Comparison of ENCODE assay signal across 16 cellular contexts in genomic region chr10:102463983-102464382, GRCh38. TPM values are rescaled to one million over a fixed set of nuclear protein-coding genes. Genes with fewer than 3 reads are reported as not detected.
DNase-seq lines count a peak whose midpoint lies in the region; ATAC-seq, FAIRE-seq and TF ChIP-seq lines count a peak whose summit lies in the region.
"Had no signal": no experiment of that assay in that cellular context is flagged by ENCODE, and none has a peak within 500 bp of the region (broad histone marks: within the 10 kb centered on the region; RNA-seq: fewer than 3 reads in every experiment).

No MANE protein-coding gene starts in this region.

- intact Hi-C loops in HCT116 (cut with micrococcal nuclease) = loop anchor here (5.0 kb wide), 2 partner anchors 42 to 232 kb away; partner anchors contain the start of gene FBXL15
- intact Hi-C loops in K562 (cut with micrococcal nuclease) = loop anchor here (5.0 kb wide), 1 partner anchor 42 kb away; the partner anchor contains the start of gene FBXL15

- no peaks in the 10 kb centered on the region for H3K79me1 ChIP-seq in mesendoderm (ENCODE audit: low read length)

- 0 out of 22 replicates have a peak overlapping the region, but pooled peaks of 1 of the 11 experiments have one; percentile 84 for H3K9ac ChIP-seq in BLaER1 treated with 17β-estradiol and CSF1 and Interleukin-3, amounts not matched to agents 10 nM and 100 nM
- H3K9ac ChIP-seq in HCT116 (ENCODE audit: low read length) = peak overlapping the region; percentile 84
- H3K9ac ChIP-seq in K562 (ENCODE audit: insufficient read depth in 1 of 2, low read depth in 2 of 2, low read length in 2 of 2) = no peak overlapping the region; a peak in 1 of 4 replicates
- H3K9ac ChIP-seq in mesendoderm (ENCODE audit: low read length) = peak overlapping the region; percentile 1

- peak overlapping the region; percentile 12 for H3K56ac ChIP-seq in mesendoderm (ENCODE audit: low read length)

- no peak overlapping the region for H4K5ac ChIP-seq in mesendoderm (ENCODE audit: low read length)

- in situ Hi-C loops in K562 (cut with MboI) = no loop called here

- no peak overlapping the region for H2BK120ac ChIP-seq in mesendoderm (ENCODE audit: low read depth, low read length)

- no peak overlapping the region for H4K8ac ChIP-seq in mesendoderm (ENCODE audit: low read depth, low read length)

- H4K20me1 ChIP-seq in BLaER1 treated with 17β-estradiol and CSF1 and Interleukin-3, amounts not matched to agents 10 nM and 100 nM = no peaks in the 10 kb centered on the region; a peak in 1 of 22 replicates
- no peaks in the 10 kb centered on the region for H4K20me1 ChIP-seq in HCT116 (ENCODE audit: insufficient read depth)
- no peaks in the 10 kb centered on the region for H4K20me1 ChIP-seq in K562 (replicated peaks; ENCODE audit: control insufficient read depth, insufficient read depth, low read length)

- H3K9me3 ChIP-seq in BLaER1 treated with 17β-estradiol and CSF1 and Interleukin-3, amounts not matched to agents 10 nM and 100 nM (replicated peaks in 1 of 11) = no peaks in the 10 kb centered on the region
- H3K9me3 ChIP-seq in HCT116 (ENCODE audit: control insufficient read depth in 1 of 2, insufficient read depth in 1 of 2, low read depth in 1 of 2, low read length in 2 of 2) (no peaks in the 10 kb centered on the region), K562 (replicated peaks; ENCODE audit: control insufficient read depth, insufficient read depth, low read depth, low read length) (no peaks in the 10 kb centered on the region)

- H3K9me2 ChIP-seq in HCT116 (ENCODE audit: insufficient read depth) = no peaks in the 10 kb centered on the region

- no peak overlapping the region for H3K4me3 ChIP-seq in BLaER1 treated with 17β-estradiol and CSF1 and Interleukin-3, amounts not matched to agents 10 nM and 100 nM
- H3K4me3 ChIP-seq in HCT116 (replicated peaks in 1 of 2; ENCODE audit: low read depth in 1 of 2, low read length in 2 of 2) (peak overlapping the region; percentile 31 to 72), K562 (no peak overlapping the region), mesendoderm (ENCODE audit: low read length) (no peak overlapping the region), H7 (ENCODE audit: insufficient read depth, low read depth, low read length) (no peak overlapping the region)

- no peak for TF ChIP-seq EP300 in K562 (IDR thresholded peaks at IDR 0.05; ENCODE audit: low read length)

- FAIRE-seq in K562 (lab: Jason Lieb, UNC) = no peak

- TSS peak; percentile 28 for BruUV-seq in HCT116 (replicated peaks; lab: Mats Ljungman, UMichigan)
- no TSS peak for BruUV-seq in K562 (replicated peaks; lab: Mats Ljungman, UMichigan)

- peak overlapping the region; percentile 93 to 99 (median 96); a peak in 15 of 22 replicates for H3K4me2 ChIP-seq in BLaER1 treated with 17β-estradiol and CSF1 and Interleukin-3, amounts not matched to agents 10 nM and 100 nM
- H3K4me2 ChIP-seq in HCT116 (ENCODE audit: low read length) (peak overlapping the region; percentile 93), K562 (ENCODE audit: insufficient read depth, low read length) (peak overlapping the region; percentile 23; the same call in 1 of the 2 replicates), mesendoderm (ENCODE audit: low read length) (peak overlapping the region; percentile 2)

- peaks cover 37 to 65% (median 56%) of the 10 kb centered on the region in 10 experiments for H3K4me1 ChIP-seq in BLaER1 treated with 17β-estradiol and CSF1 and Interleukin-3, amounts not matched to agents 10 nM and 100 nM
- H3K4me1 ChIP-seq in HCT116 (ENCODE audit: control insufficient read depth in 1 of 2, insufficient read depth in 2 of 2, low read length in 2 of 2) = peaks cover 35 to 49% of the 10 kb centered on the region in 2 experiments
- peaks cover 23 to 39% of the 10 kb centered on the region in 2 experiments for H3K4me1 ChIP-seq in K562 (replicated peaks in 1 of 2; ENCODE audit: control insufficient read depth in 2 of 2, insufficient read depth in 2 of 2, low read length in 2 of 2)
- peaks cover 11% of the 10 kb centered on the region for H3K4me1 ChIP-seq in mesendoderm (ENCODE audit: control insufficient read depth, low read depth, low read length)

- TF ChIP-seq RAD21 in HCT116 (IDR thresholded peaks at IDR 0.05; ENCODE audit: low read depth) (no peak), K562 (CRISPR knock-in tag; conservative IDR thresholded peaks at IDR 0.05 in 1 of 2, IDR thresholded peaks at IDR 0.05 in 1 of 2) (no peak)

- peaks cover 0 to 11% (median 4%) of the 10 kb centered on the region in 11 experiments; a peak in 7 of 22 replicates for H3K36me3 ChIP-seq in BLaER1 treated with 17β-estradiol and CSF1 and Interleukin-3, amounts not matched to agents 10 nM and 100 nM
- H3K36me3 ChIP-seq in HCT116 (ENCODE audit: control insufficient read depth in 1 of 2, insufficient read depth in 2 of 2, low read length in 2 of 2) = no peaks in the 10 kb centered on the region; a peak in 1 of 4 replicates
- H3K36me3 ChIP-seq in K562 (ENCODE audit: control insufficient read depth, insufficient read depth, low read length) = no peaks in the 10 kb centered on the region
- no peaks in the 10 kb centered on the region for H3K36me3 ChIP-seq in mesendoderm (ENCODE audit: control insufficient read depth, insufficient read depth, low read length)
- no peaks in the 10 kb centered on the region for H3K36me3 ChIP-seq in H7 (replicated peaks; ENCODE audit: control insufficient read depth, insufficient read depth, low read length)

- peak in 1 of 3 experiments; percentile 17; a peak in 2 of 6 replicates for TF ChIP-seq CTCF in HCT116 (IDR thresholded peaks at IDR 0.05 in 2 of 3, conservative IDR thresholded peaks at IDR 0.05 in 1 of 3; ENCODE audit: borderline replicate concordance in 1 of 3, insufficient read depth in 1 of 3, low read depth in 2 of 3, low read length in 2 of 3)
- TF ChIP-seq CTCF in K562 (IDR thresholded peaks at IDR 0.05 in 2 of 3, conservative IDR thresholded peaks at IDR 0.05 in 1 of 3; ENCODE audit: insufficient read depth in 2 of 3, low read depth in 1 of 3, low read length in 3 of 3) = peak in 2 of 3 experiments; percentile 31 to 46; a peak in 3 of 6 replicates

- no peak for TF ChIP-seq POLR2A in HCT116 (IDR thresholded peaks at IDR 0.05; ENCODE audit: borderline replicate concordance, extremely low read depth, insufficient read depth, insufficient read length)
- TF ChIP-seq POLR2A in K562 (conservative IDR thresholded peaks at IDR 0.05) = no peak

- CTCF ChIA-PET in HCT116 (lab: Charles Lee) (interaction anchor here (0.7 to 1.4 kb wide), 2 partner anchors 59 to 120 kb away, joined by 3 read pairs; no protein-coding TSS in a partner anchor), K562 (lab: Yijun Ruan, JAX; ENCODE audit: low intra/inter-chr PET ratio) (no interaction called here)

- POLR2A ChIA-PET in HCT116 (lab: Charles Lee) = interaction anchor here (0.9 kb wide), 1 partner anchor 14 kb away, joined by 3 read pairs; no protein-coding TSS in a partner anchor
- POLR2A ChIA-PET in K562 (lab: Yijun Ruan, JAX) = interaction anchor here (1.8 to 4.2 kb wide), 2 partner anchors 11 to 12 kb away, joined by 7 to 24 read pairs; partner anchors contain the start of gene C10orf95

- H3K79me2 ChIP-seq in HCT116 (ENCODE audit: insufficient read depth, low read length) = peaks cover 38% of the 10 kb centered on the region; the same call in 1 of the 2 replicates
- no peaks in the 10 kb centered on the region for H3K79me2 ChIP-seq in K562 (ENCODE audit: control insufficient read depth, insufficient read depth, low read length)
- H3K79me2 ChIP-seq in mesendoderm (ENCODE audit: control insufficient read depth, insufficient read depth, low read length) = no peaks in the 10 kb centered on the region

- peak overlapping the region in 1 of 11 experiments; percentile 53; a peak in 2 of 22 replicates for H3K27ac ChIP-seq in BLaER1 treated with 17β-estradiol and CSF1 and Interleukin-3, amounts not matched to agents 10 nM and 100 nM
- H3K27ac ChIP-seq in HCT116 (ENCODE audit: low read depth, low read length) (peak overlapping the region; percentile 59), K562 (ENCODE audit: extremely low read depth, low read depth, low read length) (peak overlapping the region; percentile 50; the same call in 1 of the 3 replicates), mesendoderm (ENCODE audit: low read depth, low read length) (no peak overlapping the region)

- no peak overlapping the region for H2BK15ac ChIP-seq in mesendoderm (replicated peaks; ENCODE audit: low read depth)

- no peak overlapping the region for H3K23ac ChIP-seq in mesendoderm (ENCODE audit: low read length)

- RAD21 ChIA-PET in HCT116 (lab: Charles Lee; ENCODE audit: low non-redundant PET in 1 of 2, low total read pairs in 2 of 2, uncharacterized antibody in 2 of 2, unreplicated experiment in 2 of 2) = interaction anchor here in 1 of 2 experiments (0.6 kb wide), 1 partner anchor 11 kb away, joined by 3 read pairs; no protein-coding TSS in a partner anchor

- no peaks in the 10 kb centered on the region for H3K27me3 ChIP-seq in BLaER1 treated with 17β-estradiol and CSF1 and Interleukin-3, amounts not matched to agents 10 nM and 100 nM
- H3K27me3 ChIP-seq in HCT116 (ENCODE audit: insufficient read depth, low read length) (no peaks in the 10 kb centered on the region), K562 (ENCODE audit: control insufficient read depth in 2 of 2, insufficient read depth in 2 of 2, low read length in 2 of 2) (no peaks in the 10 kb centered on the region), mesendoderm (ENCODE audit: insufficient read depth, low read length, poor library complexity) (no peaks in the 10 kb centered on the region), H7 (ENCODE audit: control insufficient read depth, insufficient read depth, low read length) (peaks cover 2% of the 10 kb centered on the region; the same call in 1 of the 2 replicates)

- H2AK5ac ChIP-seq in mesendoderm (ENCODE audit: low read length) = no peak overlapping the region

- H3K4ac ChIP-seq in mesendoderm (ENCODE audit: low read depth, low read length) = no peak overlapping the region

- H2AFZ ChIP-seq in HCT116 (ENCODE audit: low read depth, low read length, poor library complexity, severe bottlenecking) (no peak overlapping the region), K562 (ENCODE audit: low read depth, low read length) (no peak overlapping the region)

- no peaks in the 10 kb centered on the region for H3K9me1 ChIP-seq in K562 (ENCODE audit: control insufficient read depth, insufficient read depth, low read length)

- ATAC-seq in HCT116 (peak; percentile 18; the same call in 1 of the 2 replicates), K562 (peak; percentile 42), GM19397 (IDR thresholded peaks at IDR 0.05; ENCODE audit: unreplicated experiment) (no peak)

- WGBS in K562 (ENCODE audit: insufficient coverage, low coverage, missing lambda C conversion rate) = 16% methylated on average over 9 of the region's 10 CpGs
- WGBS in mesendoderm (ENCODE audit: extremely low coverage, insufficient coverage, low lambda C conversion rate) = no CpG with 5 or more reads among the region's 10 CpGs

- DNase-seq in HCT116 (ENCODE audit: low read depth, low spot score) (no peak), K562 (ENCODE audit: extremely low read depth in 1 of 4, low spot score in 3 of 4) (peak in 1 of 4 experiments; percentile 64), mesendoderm (no peak), NCI-H446 treated with DMSO at 0.1 percent for 48 hours (lab: John Stamatoyannopoulos, UW) (no peak), H7 (no peak)
- DNase-seq: CD4-positive, CD25-positive, alpha-beta regulatory T cell; EL; HCEC 1CT; KBM-7; NCI-H1105; NCI-H2081; OCI-M1; Right ventricle myocardium superior; SW 1271 had no signal

- H2BK5ac ChIP-seq in mesendoderm (ENCODE audit: low read length) = no peak overlapping the region

- no peak overlapping the region for H3K18ac ChIP-seq in mesendoderm (ENCODE audit: low read length)

RNA-seq across cellular contexts. Expression of gene C10orf95, which starts 12.6 kb away (rescaled TPM):
- total RNA-seq in HCT116 (2021; ENCODE audit: unreplicated experiment) (2.1 TPM), K562 (2014; rRNA removed) (0.41 and 0.90 TPM in 2 replicates), K562 (2014; rRNA removed; fragmentation: Illumina TruSeq; extraction: Trizol) (not detected in 2 replicates), K562 (2015; rRNA removed; fragmentation: Illumina TruSeq; extraction: Trizol) (0.26 and 0.29 TPM in 2 replicates), K562 (2021) (0.38 and 0.49 TPM in 2 replicates)
- polyA plus RNA-seq in HCT116 (2012) = 3.8 TPM in 2 replicates
- total RNA-seq in K562 (2011; cell fraction: chromatin; rRNA removed; ENCODE audit: low replicate concordance) = 0.48 and 0.93 TPM in 2 replicates
- total RNA-seq in K562 (2011; cell fraction: nucleolus; rRNA removed) = 1.0 and 1.3 TPM in 2 replicates
- total RNA-seq in K562 (2011; cell fraction: nucleoplasm; rRNA removed) = 1.6 and 1.9 TPM in 2 replicates
- polyA plus RNA-seq in K562 (2011; rRNA removed) (0.08 and 0.24 TPM in 2 replicates), K562 (2014; fragmentation: Illumina TruSeq; extraction: Trizol) (0.18 and 0.30 TPM in 2 replicates), K562 (2014; fragmentation: Nextera tagmentation; extraction: Ambion mirVana) (under 1 TPM; 0.03 to 0.14 TPM), K562 (2014; rRNA removed) (0.16 and 0.35 TPM in 2 replicates)
- polyA plus RNA-seq in K562 (2011; cell fraction: cytosol; rRNA removed) = 0.40 and 0.70 TPM in 2 replicates
- polyA plus RNA-seq in K562 (2011; cell fraction: nucleus; rRNA removed) = 0.63 and 0.87 TPM in 2 replicates
- 1.9 and 2.0 TPM in 2 replicates for polyA plus RNA-seq in K562 (2012)
- polyA minus RNA-seq in K562 (2011; rRNA and poly(A)+ RNA removed) = 0.21 and 0.30 TPM in 2 replicates
- polyA minus RNA-seq in K562 (2011; cell fraction: cytosol; rRNA and poly(A)+ RNA removed) = not detected in 2 replicates
- 1.2 and 1.5 TPM in 2 replicates for polyA minus RNA-seq in K562 (2011; cell fraction: nucleus; rRNA and poly(A)+ RNA removed)
- 0.24 TPM for polyA plus RNA-seq in mesendoderm (2013, experiment 1 of 2)
- 0.21 TPM for polyA plus RNA-seq in mesendoderm (2013, experiment 2 of 2)
- total RNA-seq in H7 (2014; rRNA removed; shearing (Covaris generic)) = 0.30 and 0.45 TPM in 2 replicates
- total RNA-seq: Right ventricle myocardium superior had no signal

RNA-seq across cellular contexts. Expression of gene CUEDC2, which starts 31.6 kb away (rescaled TPM):
- total RNA-seq in HCT116 (2021; ENCODE audit: unreplicated experiment) = 96.7 TPM
- polyA plus RNA-seq in HCT116 (2012) = 77.0 and 106 TPM in 2 replicates
- total RNA-seq in K562 (2011; cell fraction: chromatin; rRNA removed; ENCODE audit: low replicate concordance) = 16.7 and 39.3 TPM in 2 replicates
- total RNA-seq in K562 (2011; cell fraction: nucleolus; rRNA removed) = 30.3 and 31.5 TPM in 2 replicates
- total RNA-seq in K562 (2011; cell fraction: nucleoplasm; rRNA removed) = 14.4 and 24.2 TPM in 2 replicates
- total RNA-seq in K562 (2014; rRNA removed) = 35.9 and 37.0 TPM in 2 replicates
- 13.5 and 17.8 TPM in 2 replicates for total RNA-seq in K562 (2014; rRNA removed; fragmentation: Illumina TruSeq; extraction: Trizol)
- 19.9 and 21.0 TPM in 2 replicates for total RNA-seq in K562 (2015; rRNA removed; fragmentation: Illumina TruSeq; extraction: Trizol)
- 36.0 and 40.1 TPM in 2 replicates for total RNA-seq in K562 (2021)
- polyA plus RNA-seq in K562 (2011; rRNA removed) = 27.4 and 34.9 TPM in 2 replicates
- 53.4 and 65.7 TPM in 2 replicates for polyA plus RNA-seq in K562 (2011; cell fraction: cytosol; rRNA removed)
- polyA plus RNA-seq in K562 (2011; cell fraction: nucleus; rRNA removed) = 66.8 and 81.1 TPM in 2 replicates
- polyA plus RNA-seq in K562 (2012) = 33.8 and 48.3 TPM in 2 replicates
- polyA plus RNA-seq in K562 (2014; fragmentation: Illumina TruSeq; extraction: Trizol) = 44.5 and 48.9 TPM in 2 replicates
- polyA plus RNA-seq in K562 (2014; fragmentation: Nextera tagmentation; extraction: Ambion mirVana) = 10 to 100 TPM in 1 of 2 experiments, 1 to 10 TPM in 1; 8.5 to 17.0 TPM
- 45.6 and 48.3 TPM in 2 replicates for polyA plus RNA-seq in K562 (2014; rRNA removed)
- 9.5 TPM in 2 replicates for polyA minus RNA-seq in K562 (2011; rRNA and poly(A)+ RNA removed)
- polyA minus RNA-seq in K562 (2011; cell fraction: cytosol; rRNA and poly(A)+ RNA removed) = 22.7 and 24.0 TPM in 2 replicates
- 7.7 and 8.6 TPM in 2 replicates for polyA minus RNA-seq in K562 (2011; cell fraction: nucleus; rRNA and poly(A)+ RNA removed)
- polyA plus RNA-seq in mesendoderm (2013, experiment 1 of 2) = 39.1 TPM
- polyA plus RNA-seq in mesendoderm (2013, experiment 2 of 2) = 40.9 TPM
- 51.3 and 64.7 TPM in 2 replicates for total RNA-seq in H7 (2014; rRNA removed; shearing (Covaris generic))

RNA-seq across cellular contexts. Expression of gene ACTR1A, which starts 38.5 kb away (rescaled TPM):
- 94.2 TPM for total RNA-seq in HCT116 (2021; ENCODE audit: unreplicated experiment)
- 57.1 and 66.3 TPM in 2 replicates for polyA plus RNA-seq in HCT116 (2012)
- total RNA-seq in K562 (2011; cell fraction: chromatin; rRNA removed; ENCODE audit: low replicate concordance) = 49.4 and 103 TPM in 2 replicates
- 55.9 and 62.7 TPM in 2 replicates for total RNA-seq in K562 (2011; cell fraction: nucleolus; rRNA removed)
- 52.4 and 56.3 TPM in 2 replicates for total RNA-seq in K562 (2011; cell fraction: nucleoplasm; rRNA removed)
- total RNA-seq in K562 (2014; rRNA removed) = 47.8 and 49.1 TPM in 2 replicates
- total RNA-seq in K562 (2014; rRNA removed; fragmentation: Illumina TruSeq; extraction: Trizol) = 39.8 and 43.6 TPM in 2 replicates
- total RNA-seq in K562 (2015; rRNA removed; fragmentation: Illumina TruSeq; extraction: Trizol) = 47.7 and 52.5 TPM in 2 replicates
- total RNA-seq in K562 (2021) = 56.7 and 60.5 TPM in 2 replicates
- polyA plus RNA-seq in K562 (2011; rRNA removed) = 77.2 and 80.3 TPM in 2 replicates
- 72.0 and 75.9 TPM in 2 replicates for polyA plus RNA-seq in K562 (2011; cell fraction: cytosol; rRNA removed)
- 90.8 and 94.6 TPM in 2 replicates for polyA plus RNA-seq in K562 (2011; cell fraction: nucleus; rRNA removed)
- 44.6 and 45.2 TPM in 2 replicates for polyA plus RNA-seq in K562 (2012)
- polyA plus RNA-seq in K562 (2014; fragmentation: Illumina TruSeq; extraction: Trizol) = 60.2 and 60.9 TPM in 2 replicates
- polyA plus RNA-seq in K562 (2014; fragmentation: Nextera tagmentation; extraction: Ambion mirVana) = 10 to 100 TPM; 36.3 to 44.1 TPM
- 49.6 and 60.5 TPM in 2 replicates for polyA plus RNA-seq in K562 (2014; rRNA removed)
- polyA minus RNA-seq in K562 (2011; rRNA and poly(A)+ RNA removed) = 46.7 and 62.1 TPM in 2 replicates
- polyA minus RNA-seq in K562 (2011; cell fraction: cytosol; rRNA and poly(A)+ RNA removed) = 38.5 TPM in 2 replicates
- 23.0 and 41.4 TPM in 2 replicates for polyA minus RNA-seq in K562 (2011; cell fraction: nucleus; rRNA and poly(A)+ RNA removed)
- polyA plus RNA-seq in mesendoderm (2013, experiment 1 of 2) = 47.3 TPM
- polyA plus RNA-seq in mesendoderm (2013, experiment 2 of 2) = 49.0 TPM
- total RNA-seq in H7 (2014; rRNA removed; shearing (Covaris generic)) = 144 and 180 TPM in 2 replicates

RNA-seq across cellular contexts. Expression of gene SUFU, which starts 39.8 kb away (rescaled TPM):
- total RNA-seq in HCT116 (2021; ENCODE audit: unreplicated experiment) (18.8 TPM), K562 (2014; rRNA removed) (0.82 and 1.3 TPM in 2 replicates), K562 (2014; rRNA removed; fragmentation: Illumina TruSeq; extraction: Trizol) (0.67 and 0.69 TPM in 2 replicates), K562 (2015; rRNA removed; fragmentation: Illumina TruSeq; extraction: Trizol) (0.76 and 0.90 TPM in 2 replicates), K562 (2021) (6.3 and 6.8 TPM in 2 replicates)
- polyA plus RNA-seq in HCT116 (2012) = 12.4 and 13.0 TPM in 2 replicates
- 5.6 and 12.2 TPM in 2 replicates for total RNA-seq in K562 (2011; cell fraction: chromatin; rRNA removed; ENCODE audit: low replicate concordance)
- 5.0 and 5.7 TPM in 2 replicates for total RNA-seq in K562 (2011; cell fraction: nucleolus; rRNA removed)
- total RNA-seq in K562 (2011; cell fraction: nucleoplasm; rRNA removed) = 6.2 and 7.5 TPM in 2 replicates
- polyA plus RNA-seq in K562 (2011; rRNA removed) (1.8 and 2.6 TPM in 2 replicates), K562 (2014; fragmentation: Illumina TruSeq; extraction: Trizol) (4.5 and 4.8 TPM in 2 replicates), K562 (2014; fragmentation: Nextera tagmentation; extraction: Ambion mirVana) (under 1 TPM; 0.59 to 0.78 TPM), K562 (2014; rRNA removed) (2.4 and 2.8 TPM in 2 replicates)
- 2.4 and 2.5 TPM in 2 replicates for polyA plus RNA-seq in K562 (2011; cell fraction: cytosol; rRNA removed)
- polyA plus RNA-seq in K562 (2011; cell fraction: nucleus; rRNA removed) = 4.1 and 4.5 TPM in 2 replicates
- 4.0 and 5.1 TPM in 2 replicates for polyA plus RNA-seq in K562 (2012)
- 2.0 and 2.8 TPM in 2 replicates for polyA minus RNA-seq in K562 (2011; rRNA and poly(A)+ RNA removed)
- 2.8 and 3.6 TPM in 2 replicates for polyA minus RNA-seq in K562 (2011; cell fraction: cytosol; rRNA and poly(A)+ RNA removed)
- 1.6 and 2.2 TPM in 2 replicates for polyA minus RNA-seq in K562 (2011; cell fraction: nucleus; rRNA and poly(A)+ RNA removed)
- polyA plus RNA-seq in mesendoderm (2013, experiment 1 of 2) = 5.3 TPM
- polyA plus RNA-seq in mesendoderm (2013, experiment 2 of 2) = 4.8 TPM
- 3.5 and 4.2 TPM in 2 replicates for total RNA-seq in H7 (2014; rRNA removed; shearing (Covaris generic))

RNA-seq across cellular contexts. Expression of gene FBXL15, which starts 43.3 kb away (rescaled TPM):
- total RNA-seq in HCT116 (2021; ENCODE audit: unreplicated experiment) = 21.1 TPM
- 15.8 and 19.9 TPM in 2 replicates for polyA plus RNA-seq in HCT116 (2012)
- 2.1 and 10.9 TPM in 2 replicates for total RNA-seq in K562 (2011; cell fraction: chromatin; rRNA removed; ENCODE audit: low replicate concordance)
- 16.8 and 21.0 TPM in 2 replicates for total RNA-seq in K562 (2011; cell fraction: nucleolus; rRNA removed)
- total RNA-seq in K562 (2011; cell fraction: nucleoplasm; rRNA removed) = 6.7 and 7.4 TPM in 2 replicates
- total RNA-seq in K562 (2014; rRNA removed) = 25.8 and 27.4 TPM in 2 replicates
- total RNA-seq in K562 (2014; rRNA removed; fragmentation: Illumina TruSeq; extraction: Trizol) = 0.80 and 1.2 TPM in 2 replicates
- total RNA-seq in K562 (2015; rRNA removed; fragmentation: Illumina TruSeq; extraction: Trizol) = 4.1 and 4.5 TPM in 2 replicates
- total RNA-seq in K562 (2021) = 19.5 and 25.4 TPM in 2 replicates
- 3.5 and 5.6 TPM in 2 replicates for polyA plus RNA-seq in K562 (2011; rRNA removed)
- 10.9 and 32.1 TPM in 2 replicates for polyA plus RNA-seq in K562 (2011; cell fraction: cytosol; rRNA removed)
- 29.9 and 52.2 TPM in 2 replicates for polyA plus RNA-seq in K562 (2011; cell fraction: nucleus; rRNA removed)
- 9.6 and 16.4 TPM in 2 replicates for polyA plus RNA-seq in K562 (2012)
- polyA plus RNA-seq in K562 (2014; fragmentation: Illumina TruSeq; extraction: Trizol) = 1.4 and 3.1 TPM in 2 replicates
- polyA plus RNA-seq in K562 (2014; fragmentation: Nextera tagmentation; extraction: Ambion mirVana) = under 1 TPM; 0.08 to 0.31 TPM
- 24.0 and 25.9 TPM in 2 replicates for polyA plus RNA-seq in K562 (2014; rRNA removed)
- polyA minus RNA-seq in K562 (2011; rRNA and poly(A)+ RNA removed) = 0.49 and 0.72 TPM in 2 replicates
- 2.8 and 7.2 TPM in 2 replicates for polyA minus RNA-seq in K562 (2011; cell fraction: cytosol; rRNA and poly(A)+ RNA removed)
- polyA minus RNA-seq in K562 (2011; cell fraction: nucleus; rRNA and poly(A)+ RNA removed) = 5.5 and 7.0 TPM in 2 replicates
- 5.0 TPM for polyA plus RNA-seq in mesendoderm (2013, experiment 1 of 2)
- polyA plus RNA-seq in mesendoderm (2013, experiment 2 of 2) = 4.6 TPM
- 23.0 and 29.8 TPM in 2 replicates for total RNA-seq in H7 (2014; rRNA removed; shearing (Covaris generic))

Comparison
In these comparisons a context has a peak if more than half of its experiments do, and no peak if none do; other contexts are left out.
1. H3K4me2 ChIP-seq: peak in every context shown above with its lines; median percentile 96 in BLaER1 treated with 17β-estradiol and CSF1 and Interleukin-3, amounts not matched to agents 10 nM and 100 nM; 93 in HCT116; 23 in K562; 2 in mesendoderm.
2. H3K4me3 ChIP-seq: peak in HCT116 (2 of 2); none in BLaER1 treated with 17β-estradiol and CSF1 and Interleukin-3, amounts not matched to agents 10 nM and 100 nM (0 of 10), K562 (single experiment), mesendoderm (single experiment) and H7 (single experiment).
3. H3K9ac ChIP-seq: peak in HCT116 (single experiment) and mesendoderm (single experiment); none in K562 (0 of 2).